In the genomic region with DNA sequence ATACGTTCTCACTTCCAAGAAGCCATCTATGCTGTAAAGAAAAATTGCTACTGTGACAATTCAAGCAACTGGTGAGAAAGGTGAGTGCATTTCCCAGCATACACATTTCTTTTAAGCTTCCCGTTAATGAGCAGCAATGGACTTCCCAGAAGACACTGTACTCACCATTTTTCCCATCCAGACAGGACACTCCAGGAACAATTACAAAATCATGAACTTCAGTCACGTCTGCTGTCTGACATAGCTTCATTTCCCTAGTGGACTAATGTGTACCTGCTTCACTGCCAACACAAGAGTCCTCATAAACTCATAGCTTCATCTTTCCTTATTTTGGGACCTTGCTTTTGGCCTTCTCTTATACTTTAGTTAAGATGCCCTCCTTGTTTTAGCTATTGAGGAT, we compare ENCODE assay signal across 18 cellular contexts.
DNase-seq lines count a peak whose midpoint lies in the region; ATAC-seq, FAIRE-seq and TF ChIP-seq lines count a peak whose summit lies in the region.
"Had no signal": no experiment of that assay in that cellular context is flagged by ENCODE, and none has a peak within 500 bp of the region (broad histone marks: within the 10 kb centered on the region; RNA-seq: fewer than 3 reads in every experiment).

No MANE protein-coding gene starts in this region.

- ATAC-seq in HepG2, result no peak
- peak; percentile 85 for ATAC-seq in left lobe of liver
- ATAC-seq in CD4-positive, alpha-beta T cell (ENCODE audit: poor library complexity), result no peak
- ATAC-seq: CD8-positive, alpha-beta T cell had no signal

- H3K9ac ChIP-seq in liver (ENCODE audit: low read depth in 1 of 2, low read length in 2 of 2), result no peak overlapping the region
- no peak overlapping the region for H3K9ac ChIP-seq in HepG2 (ENCODE audit: insufficient read depth, low read depth, low read length)
- H3K9ac ChIP-seq: GM23248 had no signal

- H3K27me3 Mint-ChIP-seq in HFFc6 (ENCODE audit: insufficient read depth), result no peaks in the 10 kb centered on the region
- H3K27me3 Mint-ChIP-seq in activated T-helper 2 cell treated with anti-CD3 and anti-CD28 coated beads, Interferon-gamma antibody, Interleukin-2, Interleukin-4, amounts not matched to agents 10 μg/mL and 5 μg/mL and 100 μg/mL, durations not matched to agents 14 hours and 24 hours and 36 hours (ENCODE audit: low read depth), result no peaks in the 10 kb centered on the region
- H3K27me3 Mint-ChIP-seq in CD4-positive, alpha-beta T cell, result no peaks in the 10 kb centered on the region

- no peaks in the 10 kb centered on the region for H4K20me1 ChIP-seq in HepG2 (ENCODE audit: insufficient read depth, low read length)

- H3K9me3 ChIP-seq in liver (ENCODE audit: control insufficient read depth in 4 of 4, low read length in 3 of 4) (no peaks in the 10 kb centered on the region), HepG2 (ENCODE audit: low read length) (no peaks in the 10 kb centered on the region)
- no peaks in the 10 kb centered on the region for H3K9me3 ChIP-seq in CD4-positive, alpha-beta T cell (ENCODE audit: control insufficient read depth, low read length)
- H3K9me3 ChIP-seq: Caco-2 had no signal

- H3K27me3 ChIP-seq in liver (ENCODE audit: control insufficient read depth in 4 of 4, insufficient read depth in 4 of 4, low read length in 3 of 4), result no peaks in the 10 kb centered on the region
- no peaks in the 10 kb centered on the region for H3K27me3 ChIP-seq in HepG2 (ENCODE audit: control insufficient read depth in 1 of 2, insufficient read depth in 2 of 2, low read length in 2 of 2)
- no peaks in the 10 kb centered on the region for H3K27me3 ChIP-seq in CD4-positive, alpha-beta T cell (ENCODE audit: control insufficient read depth, insufficient read depth, low read length)
- no peaks in the 10 kb centered on the region for H3K27me3 ChIP-seq in brain microvascular endothelial cell (replicated peaks)

- in situ Hi-C loops in HepG2 (cut with HindIII; ENCODE audit: extremely low pct_ligation_motif_present, low pct_unique_long_range_greater_than_20kb), result no loop called here
- in situ Hi-C loops in brain microvascular endothelial cell (cut with HindIII; ENCODE audit: low pct_ligation_motif_present, low sequenced_read_pairs), result no loop called here

- no peak for TF ChIP-seq POLR2A in HepG2 (IDR thresholded peaks at IDR 0.05; ENCODE audit: insufficient read depth in 1 of 2, low read depth in 2 of 2, low read length in 2 of 2)

- H3K4me2 ChIP-seq in HepG2 (ENCODE audit: low read depth, low read length), result no peak overlapping the region

- peaks cover 20% of the 10 kb centered on the region for H3K4me1 Mint-ChIP-seq in HFFc6 (ENCODE audit: low read depth)
- H3K4me1 Mint-ChIP-seq in activated T-helper 2 cell treated with anti-CD3 and anti-CD28 coated beads, Interferon-gamma antibody, Interleukin-2, Interleukin-4, amounts not matched to agents 10 μg/mL and 5 μg/mL and 100 μg/mL, durations not matched to agents 14 hours and 24 hours and 36 hours (ENCODE audit: low read depth), result no peaks in the 10 kb centered on the region
- H3K4me1 Mint-ChIP-seq in CD4-positive, alpha-beta T cell (ENCODE audit: low read depth), result no peaks in the 10 kb centered on the region

- intact Hi-C loops in HepG2 (cut with micrococcal nuclease; ENCODE audit: unreplicated experiment), result no loop called here
- intact Hi-C loops in activated T-helper 2 cell treated with anti-CD3 and anti-CD28 coated beads, Interferon-gamma antibody, Interleukin-2, Interleukin-4, amounts not matched to agents 10 μg/mL and 5 μg/mL and 100 μg/mL, durations not matched to agents 14 hours and 24 hours and 36 hours (cut with micrococcal nuclease), result no loop called here
- intact Hi-C loops in CD4-positive, alpha-beta T cell (cut with DNase I, micrococcal nuclease), result no loop called here

- H3K4me3 ChIP-seq in liver (ENCODE audit: low read depth in 1 of 3, low read length in 3 of 3) (no peak overlapping the region), HepG2 (replicated peaks in 1 of 3; ENCODE audit: insufficient read depth in 1 of 3, low read depth in 2 of 3, low read length in 3 of 3) (no peak overlapping the region), brain microvascular endothelial cell (ENCODE audit: low read depth, low read length) (no peak overlapping the region)
- H3K4me3 ChIP-seq: GM23248 had no signal

- no TSS peak for BruUV-seq in HepG2 (replicated peaks; lab: Mats Ljungman, UMichigan)

- TF ChIP-seq EP300 in HepG2 (IDR thresholded peaks at IDR 0.05; ENCODE audit: low read depth in 2 of 2, low read length in 2 of 2), result no peak
- TF ChIP-seq EP300 in HepG2 (CRISPR knock-in tag; IDR thresholded peaks at IDR 0.05; ENCODE audit: borderline replicate concordance), result no peak

- 58% methylated on average over 3 of the region's 3 CpGs for WGBS in liver
- 88% methylated on average over 3 of the region's 3 CpGs for WGBS in HepG2 (ENCODE audit: low lambda C conversion rate)

- H3K27ac ChIP-seq in liver (ENCODE audit: low read depth in 1 of 2, low read length in 2 of 2) (no peak overlapping the region), HepG2 (ENCODE audit: extremely low read length, insufficient read depth, low read length) (no peak overlapping the region), brain microvascular endothelial cell (no peak overlapping the region)
- no peak overlapping the region for H3K27ac ChIP-seq in CD4-positive, alpha-beta T cell (ENCODE audit: low read depth, low read length)

- H2AFZ ChIP-seq in HepG2 (ENCODE audit: low read length), result no peak overlapping the region

- H3K79me2 ChIP-seq in HepG2 (ENCODE audit: insufficient read depth, low read length), result no peaks in the 10 kb centered on the region

- no peak overlapping the region for H3K4me3 Mint-ChIP-seq in HFFc6
- no peak overlapping the region for H3K4me3 Mint-ChIP-seq in activated T-helper 2 cell treated with anti-CD3 and anti-CD28 coated beads, Interferon-gamma antibody, Interleukin-2, Interleukin-4, amounts not matched to agents 10 μg/mL and 5 μg/mL and 100 μg/mL, durations not matched to agents 14 hours and 24 hours and 36 hours (ENCODE audit: low read depth)
- no peak overlapping the region for H3K4me3 Mint-ChIP-seq in CD4-positive, alpha-beta T cell
- H3K4me3 Mint-ChIP-seq: CD8-positive, alpha-beta T cell had no signal

- H3K27ac Mint-ChIP-seq in HFFc6, result peak overlapping the region; percentile 74
- H3K27ac Mint-ChIP-seq in activated T-helper 2 cell treated with anti-CD3 and anti-CD28 coated beads, Interferon-gamma antibody, Interleukin-2, Interleukin-4, amounts not matched to agents 10 μg/mL and 5 μg/mL and 100 μg/mL, durations not matched to agents 14 hours and 24 hours and 36 hours, result no peak overlapping the region
- no peak overlapping the region for H3K27ac Mint-ChIP-seq in CD4-positive, alpha-beta T cell
- H3K27ac Mint-ChIP-seq: CD8-positive, alpha-beta T cell had no signal

- peak; percentile 18 to 52 for TF ChIP-seq RAD21 in liver (IDR thresholded peaks at IDR 0.05)
- TF ChIP-seq RAD21 in HepG2 (CRISPR knock-in tag; IDR thresholded peaks at IDR 0.05), result no peak

- H3K9me3 Mint-ChIP-seq in HFFc6, result no peaks in the 10 kb centered on the region
- no peaks in the 10 kb centered on the region for H3K9me3 Mint-ChIP-seq in activated T-helper 2 cell treated with anti-CD3 and anti-CD28 coated beads, Interferon-gamma antibody, Interleukin-2, Interleukin-4, amounts not matched to agents 10 μg/mL and 5 μg/mL and 100 μg/mL, durations not matched to agents 14 hours and 24 hours and 36 hours
- no peaks in the 10 kb centered on the region for H3K9me3 Mint-ChIP-seq in CD4-positive, alpha-beta T cell
- H3K9me3 Mint-ChIP-seq: CD8-positive, alpha-beta T cell had no signal

- H3K36me3 ChIP-seq in liver (ENCODE audit: control insufficient read depth in 4 of 4, insufficient read depth in 3 of 4, low read depth in 1 of 4, low read length in 3 of 4) (no peaks in the 10 kb centered on the region), HepG2 (replicated peaks in 1 of 2; ENCODE audit: control insufficient read depth in 1 of 2, insufficient read depth in 2 of 2, low read length in 2 of 2) (no peaks in the 10 kb centered on the region), brain microvascular endothelial cell (replicated peaks) (no peaks in the 10 kb centered on the region)

- FAIRE-seq in HepG2 (lab: Jason Lieb, UNC), result no peak
- FAIRE-seq: GM19239, H1 had no signal

- peak; percentile 16 for TF ChIP-seq CTCF in liver (IDR thresholded peaks at IDR 0.05; ENCODE audit: low read depth, low read length, missing input control)
- no peak for TF ChIP-seq CTCF in HepG2 (CRISPR knock-in tag; IDR thresholded peaks at IDR 0.05)
- no peak for TF ChIP-seq CTCF in HFFc6 (IDR thresholded peaks at IDR 0.05)
- TF ChIP-seq CTCF in CD4-positive, alpha-beta T cell (IDR thresholded peaks at IDR 0.05), result no peak
- TF ChIP-seq CTCF in brain microvascular endothelial cell (IDR thresholded peaks at IDR 0.05; ENCODE audit: low read depth, low read length, missing control alignments), result no peak

- H3K36me3 Mint-ChIP-seq in HFFc6 (ENCODE audit: low read depth), result no peaks in the 10 kb centered on the region
- no peaks in the 10 kb centered on the region for H3K36me3 Mint-ChIP-seq in activated T-helper 2 cell treated with anti-CD3 and anti-CD28 coated beads, Interferon-gamma antibody, Interleukin-2, Interleukin-4, amounts not matched to agents 10 μg/mL and 5 μg/mL and 100 μg/mL, durations not matched to agents 14 hours and 24 hours and 36 hours (ENCODE audit: low read depth)
- no peaks in the 10 kb centered on the region for H3K36me3 Mint-ChIP-seq in CD4-positive, alpha-beta T cell (ENCODE audit: low read depth)
- H3K36me3 Mint-ChIP-seq: CD8-positive, alpha-beta T cell had no signal

- CTCF ChIA-PET in HepG2 (lab: Yijun Ruan, JAX; ENCODE audit: low intra/inter-chr PET ratio, low total read pairs), result no interaction called here
- CTCF ChIA-PET in CD4-positive, alpha-beta T cell (lab: Charles Lee), result interaction anchor here (1.1 kb wide), 1 partner anchor 11 kb away, joined by 4 read pairs; no protein-coding TSS in a partner anchor

- H3K4me1 ChIP-seq in liver (ENCODE audit: control insufficient read depth in 4 of 4, insufficient read depth in 4 of 4, low read length in 3 of 4) (no peaks in the 10 kb centered on the region), HepG2 (ENCODE audit: insufficient read depth, low read length) (no peaks in the 10 kb centered on the region)
- H3K4me1 ChIP-seq: Caco-2 had no signal

- DNase-seq in HepG2 (ENCODE audit: low spot score), result no peak
- DNase-seq in HFFc6, result no peak
- DNase-seq in left lobe of liver (ENCODE audit: low spot score), result no peak
- DNase-seq in activated T-helper 2 cell treated with anti-CD3 and anti-CD28 coated beads, Interferon-gamma antibody, Interleukin-2, Interleukin-4, amounts not matched to agents 10 μg/mL and 5 μg/mL and 100 μg/mL, durations not matched to agents 14 hours and 24 hours and 36 hours (ENCODE audit: low spot score), result no peak
- DNase-seq in CD4-positive, alpha-beta T cell, result no peak
- DNase-seq in brain microvascular endothelial cell, result no peak
- DNase-seq: 8988T; C1 segment of cervical spinal cord; Caco-2; CD8-positive, alpha-beta T cell; DMS153; GF-D8; H7; HCEC 1CT had no signal

- POLR2A ChIA-PET in HepG2 (lab: Yijun Ruan, JAX), result no interaction called here
- POLR2A ChIA-PET in CD4-positive, alpha-beta T cell (lab: Charles Lee), result no interaction called here

TF ChIP-seq in liver, 16 proteins besides CTCF, POLR2A, EP300 and RAD21 (continues in another document):
- TF ChIP-seq TAF1 (conservative IDR thresholded peaks at IDR 0.05) (no peak), NR2F2 (IDR thresholded peaks at IDR 0.05) (no peak)

TF ChIP-seq in HepG2, 621 proteins besides CTCF, POLR2A, EP300 and RAD21 (continues in another document):
- TF ChIP-seq ZNF570 (CRISPR knock-in tag; IDR thresholded peaks at IDR 0.05; ENCODE audit: borderline replicate concordance), result no peak
